Comparison of ENCODE assay signal across 18 cellular contexts in the genomic region with DNA sequence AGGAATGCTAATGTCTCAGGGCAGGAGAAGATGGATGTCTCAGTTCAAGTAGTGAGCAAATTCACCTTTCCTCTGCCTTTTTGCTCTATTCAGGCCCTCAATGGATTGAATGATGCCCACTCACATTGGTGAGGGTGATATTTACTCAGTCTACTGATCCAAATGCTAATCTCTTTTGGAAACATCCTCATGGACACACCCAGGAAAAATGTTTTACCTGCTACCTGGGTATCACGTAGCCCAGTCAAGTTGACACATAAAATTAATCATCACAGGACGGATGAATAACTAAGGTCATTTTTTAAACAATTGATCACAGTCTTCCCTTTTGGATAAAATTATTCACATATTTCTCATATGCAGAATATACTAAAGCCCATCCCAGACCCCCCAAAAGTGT.
DNase-seq lines count a peak whose midpoint lies in the region; ATAC-seq and TF ChIP-seq lines count a peak whose summit lies in the region.
"Had no signal": no experiment of that assay in that cellular context is flagged by ENCODE, and none has a peak within 500 bp of the region (broad histone marks: within the 10 kb centered on the region; RNA-seq: fewer than 3 reads in every experiment).

No MANE protein-coding gene starts in this region.

- intact Hi-C loops in PC-3 (cut with micrococcal nuclease), result no loop called here
- intact Hi-C loops in psoas muscle (cut with DNase I), result no loop called here
- intact Hi-C loops in testis (cut with DNase I; ENCODE audit: low total_unique reads), result no loop called here

- DNase-seq in PC-3 (peak; percentile 78), epithelial cell of prostate (ENCODE audit: low read depth, low spot score) (no peak), psoas muscle (no peak), iPS-NIHi7 (ENCODE audit: extremely low spot score) (no peak), neural progenitor cell (ENCODE audit: low spot score) (no peak), testis (no peak)
- DNase-seq: Caco-2; CD4-positive, CD25-positive, alpha-beta regulatory T cell; CD8-positive, alpha-beta T cell; DMS153; DND-41; GM23248; H7; HCEC 1CT had no signal

- H3K4me2 ChIP-seq in PC-3 (ENCODE audit: low read length) (peak overlapping the region; percentile 26), neural progenitor cell (no peak overlapping the region)
- H3K4me2 ChIP-seq: BLaER1 had no signal

- H3K27ac Mint-ChIP-seq in neural progenitor cell, result no peak overlapping the region
- H3K27ac Mint-ChIP-seq: B cell; CD8-positive, alpha-beta T cell had no signal

- peak overlapping the region; percentile 70; the same call in 1 of the 2 replicates for H3K9ac ChIP-seq in PC-3 (ENCODE audit: low read length)
- H3K9ac ChIP-seq in neural progenitor cell, result no peak overlapping the region
- H3K9ac ChIP-seq: BLaER1, GM23248 had no signal

- no peak overlapping the region for H3K4me3 ChIP-seq in PC-3 (ENCODE audit: low read length)
- H3K4me3 ChIP-seq in psoas muscle, result no peak overlapping the region
- no peak overlapping the region for H3K4me3 ChIP-seq in neural progenitor cell
- H3K4me3 ChIP-seq in testis, result no peak overlapping the region
- H3K4me3 ChIP-seq: BLaER1, GM23248 had no signal

- H3K9me2 ChIP-seq in PC-3 (replicated peaks; ENCODE audit: low read length), result no peaks in the 10 kb centered on the region

- peaks cover 32% of the 10 kb centered on the region for H3K4me1 ChIP-seq in PC-3 (ENCODE audit: insufficient read depth, low read length)
- peaks cover 14% of the 10 kb centered on the region for H3K4me1 ChIP-seq in psoas muscle
- H3K4me1 ChIP-seq in neural progenitor cell, result peaks cover 9% of the 10 kb centered on the region
- H3K4me1 ChIP-seq in testis, result peaks cover 5% of the 10 kb centered on the region
- H3K4me1 ChIP-seq: BLaER1, Caco-2 had no signal

- H3K36me3 ChIP-seq in PC-3 (ENCODE audit: low read depth, low read length), result no peaks in the 10 kb centered on the region
- H3K36me3 ChIP-seq in psoas muscle (ENCODE audit: insufficient read depth in 1 of 2, low read depth in 1 of 2), result no peaks in the 10 kb centered on the region
- no peaks in the 10 kb centered on the region for H3K36me3 ChIP-seq in neural progenitor cell
- H3K36me3 ChIP-seq in testis (ENCODE audit: low read depth, missing control alignments), result no peaks in the 10 kb centered on the region
- H3K36me3 ChIP-seq: BLaER1 had no signal

- ATAC-seq in PC-3 (peak; percentile 65), psoas muscle (no peak)
- ATAC-seq: CD8-positive, alpha-beta T cell had no signal

- H3K27me3 ChIP-seq in PC-3 (ENCODE audit: low read length), result no peaks in the 10 kb centered on the region
- no peaks in the 10 kb centered on the region for H3K27me3 ChIP-seq in psoas muscle (ENCODE audit: insufficient read depth in 3 of 3, low read length in 2 of 3)
- H3K27me3 ChIP-seq in neural progenitor cell, result no peaks in the 10 kb centered on the region
- no peaks in the 10 kb centered on the region for H3K27me3 ChIP-seq in testis
- H3K27me3 ChIP-seq: BLaER1 had no signal

- no peak overlapping the region for H2AFZ ChIP-seq in PC-3 (ENCODE audit: low read length)
- H2AFZ ChIP-seq in neural progenitor cell (replicated peaks), result no peak overlapping the region
- H2AFZ ChIP-seq: GM23248 had no signal

- TF ChIP-seq POLR2A in testis (IDR thresholded peaks at IDR 0.05), result no peak

- peak overlapping the region; percentile 99 for H3K27ac ChIP-seq in PC-3 (ENCODE audit: low read length)
- peak overlapping the region; percentile 65 for H3K27ac ChIP-seq in epithelial cell of prostate
- H3K27ac ChIP-seq in psoas muscle, result peak overlapping the region; percentile 53
- no peak overlapping the region for H3K27ac ChIP-seq in neural progenitor cell
- H3K27ac ChIP-seq in testis, result no peak overlapping the region
- H3K27ac ChIP-seq: 22Rv1, BLaER1, C4-2B, GM23248 had no signal

- 89 to 94% (median 92%) methylated on average over 2 of the region's 2 CpGs for WGBS in psoas muscle, 3 donors
- 90 to 97% methylated on average over 2 of the region's 2 CpGs for WGBS in testis, 2 donors

- H4K20me1 ChIP-seq in PC-3 (ENCODE audit: low read length) (no peaks in the 10 kb centered on the region), neural progenitor cell (ENCODE audit: low read depth) (no peaks in the 10 kb centered on the region)
- H4K20me1 ChIP-seq: BLaER1 had no signal

- H3K9me3 ChIP-seq in PC-3 (ENCODE audit: low read length), result no peaks in the 10 kb centered on the region
- H3K9me3 ChIP-seq in psoas muscle, result no peaks in the 10 kb centered on the region
- H3K9me3 ChIP-seq in neural progenitor cell (ENCODE audit: low read depth), result peaks cover 7% of the 10 kb centered on the region
- H3K9me3 ChIP-seq in testis, result no peaks in the 10 kb centered on the region
- H3K9me3 ChIP-seq: Caco-2 had no signal

- CTCF ChIA-PET in PC-3 (lab: Charles Lee), result no interaction called here

- TF ChIP-seq CTCF in PC-3 (conservative IDR thresholded peaks at IDR 0.05; ENCODE audit: low read depth, low read length) (no peak), psoas muscle (IDR thresholded peaks at IDR 0.05) (no peak), neural progenitor cell (IDR thresholded peaks at IDR 0.05) (no peak), testis (IDR thresholded peaks at IDR 0.05) (no peak)

- peaks cover 4% of the 10 kb centered on the region for H3K36me3 Mint-ChIP-seq in neural progenitor cell
- H3K36me3 Mint-ChIP-seq: CD8-positive, alpha-beta T cell had no signal

- H3K4me3 Mint-ChIP-seq in neural progenitor cell, result no peak overlapping the region
- H3K4me3 Mint-ChIP-seq: B cell; CD4-positive, CD25-positive, alpha-beta regulatory T cell; CD8-positive, alpha-beta T cell had no signal

- H3K9me3 Mint-ChIP-seq in neural progenitor cell, result peaks cover 21% of the 10 kb centered on the region
- H3K9me3 Mint-ChIP-seq: CD8-positive, alpha-beta T cell had no signal

- BruUV-seq in PC-3 (replicated peaks; lab: Mats Ljungman, UMichigan), result no TSS peak

- peaks cover 4% of the 10 kb centered on the region for H3K4me1 Mint-ChIP-seq in neural progenitor cell

- POLR2A ChIA-PET in PC-3 (lab: Charles Lee; ENCODE audit: unreplicated experiment), result no interaction called here

- H3K27me3 Mint-ChIP-seq in neural progenitor cell (ENCODE audit: insufficient read depth, low read depth), result no peaks in the 10 kb centered on the region
- H3K27me3 Mint-ChIP-seq: B cell had no signal

- H3F3A ChIP-seq in PC-3 (ENCODE audit: low read length, unreplicated experiment) (peaks cover 3% of the 10 kb centered on the region), neural progenitor cell (ENCODE audit: low read depth) (peaks cover 3% of the 10 kb centered on the region)

- H3K79me2 ChIP-seq in PC-3 (ENCODE audit: low read length) (no peaks in the 10 kb centered on the region), neural progenitor cell (ENCODE audit: low read depth) (no peaks in the 10 kb centered on the region)

Comparison
In these comparisons a context has a peak if more than half of its experiments do, and no peak if none do; other contexts are left out.
1. H3K27ac ChIP-seq: peak in PC-3 (single experiment), epithelial cell of prostate (single experiment) and psoas muscle (single experiment); none in neural progenitor cell (single experiment) and testis (0 of 2).